Comparison of ENCODE assay signal across 5 cellular contexts in genomic region chr17:198225-198624, GRCh38. TPM values are rescaled to one million over a fixed set of nuclear protein-coding genes. Genes with fewer than 3 reads are reported as not detected.
"Had no signal": no experiment of that assay in that cellular context is flagged by ENCODE, and none has a peak within 500 bp of the region (broad histone marks: within the 10 kb centered on the region; RNA-seq: fewer than 3 reads in every experiment).

No MANE protein-coding gene starts in this region.

RNA-seq across cellular contexts. Expression of gene DOC2B, which starts 16.8 kb away (rescaled TPM):
- total RNA-seq: HT-29, IMR-90, PC-9, RPMI7951, SJSA1 had no signal
- polyA plus RNA-seq: IMR-90 had no signal
